Comparison of ENCODE assay signal across 8 cellular contexts in the genomic region with DNA sequence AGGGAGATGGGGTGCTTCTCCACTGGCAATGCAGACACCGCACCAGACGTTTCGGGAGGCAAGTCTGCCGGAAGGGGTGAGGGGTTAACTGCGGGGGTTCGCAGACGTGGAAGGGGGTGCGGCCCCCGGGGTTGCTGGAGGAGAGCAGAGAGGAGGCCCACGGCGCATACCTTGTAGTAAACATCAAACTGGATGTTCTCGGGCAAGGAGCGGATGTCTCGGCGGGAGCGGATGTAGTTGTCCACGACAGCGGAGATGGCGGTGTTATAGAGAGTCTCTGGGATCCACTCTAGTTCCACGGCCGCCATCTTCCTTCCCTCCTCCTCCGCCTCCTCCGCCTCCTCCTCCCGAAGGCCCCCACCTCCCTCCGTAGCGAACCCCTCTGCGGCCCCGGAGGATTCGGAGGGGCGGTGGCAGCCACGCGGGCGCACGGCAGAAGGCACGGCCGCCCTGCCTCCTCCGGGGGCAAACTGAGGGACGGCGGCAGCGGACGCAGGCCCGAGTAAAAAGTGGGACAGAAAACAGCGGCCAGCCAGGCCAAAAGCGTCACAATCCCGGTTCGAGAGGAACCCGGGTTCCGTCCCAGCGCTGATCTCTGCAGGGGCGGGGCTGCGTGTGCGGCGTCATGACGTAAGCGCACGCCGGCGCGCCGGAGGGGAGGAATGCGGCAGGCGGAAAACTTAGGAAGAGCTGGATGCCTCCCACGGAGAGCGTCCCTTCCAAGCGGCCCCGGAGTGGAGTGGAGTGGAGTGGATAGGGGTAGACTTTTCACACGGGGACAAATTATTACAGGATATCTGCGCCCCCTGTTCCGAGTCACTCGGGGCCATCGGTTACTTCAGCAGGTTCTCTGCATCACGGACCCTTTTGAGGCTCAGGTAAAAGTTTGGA. TPM values are rescaled to one million over a fixed set of nuclear protein-coding genes. Genes with fewer than 3 reads are reported as not detected.
DNase-seq lines count a peak whose midpoint lies in the region; TF ChIP-seq lines count a peak whose summit lies in the region.

Gene APPBP2, minus strand, starts transcription at position 619 of the 891 bp plus-strand sequence. Its CDS starts 311 bp downstream, at position 308.

- H3K4me1 ChIP-seq in stomach = peaks cover 29 to 54% (median 40%) of the 10 kb centered on the region in 4 donors

- no peaks in the 10 kb centered on the region for H3K36me3 ChIP-seq in neural cell (ENCODE audit: insufficient read depth, low read length)
- H3K36me3 ChIP-seq in stomach = no peaks in the 10 kb centered on the region

- TF ChIP-seq POLR2A in stomach (IDR thresholded peaks at IDR 0.05) = peak in 2 of 4 donors; percentile 13 to 49

- peak within 1 kb of the TSS; percentile 98 for H3K27ac ChIP-seq in neural cell (ENCODE audit: low read length)
- H3K27ac ChIP-seq in stomach = peak within 1 kb of the TSS; percentile 97 to 100 (median 99)

- TF ChIP-seq RAD21 in neural cell (conservative IDR thresholded peaks at IDR 0.05) = peak; percentile 41

- H3K9ac ChIP-seq in neural cell (ENCODE audit: low read length) = peak within 1 kb of the TSS; percentile 95

- H3K9me3 ChIP-seq in neural cell (ENCODE audit: low read length) = no peaks in the 10 kb centered on the region
- no peaks in the 10 kb centered on the region for H3K9me3 ChIP-seq in stomach

- H3K9me2 ChIP-seq in neural cell (ENCODE audit: insufficient read depth, low read length) = no peaks in the 10 kb centered on the region

- TF ChIP-seq EP300 in neural cell (conservative IDR thresholded peaks at IDR 0.05; ENCODE audit: poor library complexity, severe bottlenecking) (peak; percentile 74), stomach (IDR thresholded peaks at IDR 0.05) (no peak)

- WGBS in stomach, 5 donors = 0 to 1% (median 0%) methylated on average over 59 to 72 of the region's 72 CpGs

- H3K4me3 ChIP-seq in LNCaP clone FGC (ENCODE audit: low read depth, low read length) (peak within 1 kb of the TSS; percentile 84), neural cell (ENCODE audit: low read length) (peak within 1 kb of the TSS; percentile 94), stomach (peak within 1 kb of the TSS; percentile 81 to 97 (median 94))

- peak within 1 kb of the TSS; percentile 95 for H2AFZ ChIP-seq in neural cell (ENCODE audit: low read depth, low read length)

- H3K79me2 ChIP-seq in neural cell (replicated peaks; ENCODE audit: insufficient read depth, low read length) = peaks cover 54% of the 10 kb centered on the region

- H3K4me2 ChIP-seq in neural cell (ENCODE audit: low read length) = peak within 1 kb of the TSS; percentile 84

- intact Hi-C loops in stomach (cut with DNase I; ENCODE audit: low total_unique reads) = no loop called here

- H4K20me1 ChIP-seq in neural cell (ENCODE audit: insufficient read depth) = no peaks in the 10 kb centered on the region

- DNase-seq in Daoy (ENCODE audit: low read depth) (peak; percentile 90), GOT3 (lab: John Stamatoyannopoulos, UW) (peak; percentile 44), LNCaP clone FGC (ENCODE audit: low read depth) (peak; percentile 56), SHP77 (lab: John Stamatoyannopoulos, UW) (peak; percentile 57 to 72), activated gamma-delta T cell (lab: John Stamatoyannopoulos, UW) (peak; percentile 59), fibroblast of the conjunctiva (ENCODE audit: low read depth) (peak; percentile 57), stomach (peak; percentile 89)

- no peaks in the 10 kb centered on the region for H3K27me3 ChIP-seq in neural cell (ENCODE audit: insufficient read depth, low read depth, low read length)
- no peaks in the 10 kb centered on the region for H3K27me3 ChIP-seq in stomach

- no peaks in the 10 kb centered on the region for H3F3A ChIP-seq in neural cell (ENCODE audit: insufficient read depth, low read length, poor library complexity, severe bottlenecking)

- no peak for TF ChIP-seq CTCF in LNCaP clone FGC (IDR thresholded peaks at IDR 0.05; ENCODE audit: control insufficient read depth, extremely low read depth, insufficient read depth)
- TF ChIP-seq CTCF in neural cell (IDR thresholded peaks at IDR 0.05; ENCODE audit: poor library complexity, severe bottlenecking) = no peak
- TF ChIP-seq CTCF in stomach (IDR thresholded peaks at IDR 0.05) = no peak

TF ChIP-seq in neural cell, 6 proteins besides CTCF, POLR2A, EP300 and RAD21:
- TF ChIP-seq POLR2AphosphoS5 (IDR thresholded peaks at IDR 0.05) = peak; percentile 93
- no peak for TF ChIP-seq SMC3 (conservative IDR thresholded peaks at IDR 0.05; ENCODE audit: poor library complexity)
- peak; percentile 65 for TF ChIP-seq REST (IDR thresholded peaks at IDR 0.05; ENCODE audit: borderline replicate concordance)
- TF ChIP-seq TAF1 (IDR thresholded peaks at IDR 0.05; ENCODE audit: low read depth) = peak; percentile 89
- TF ChIP-seq MXI1 (conservative IDR thresholded peaks at IDR 0.05; ENCODE audit: poor library complexity, severe bottlenecking) = peak; percentile 87
- TF ChIP-seq EZH2 (IDR thresholded peaks at IDR 0.05; ENCODE audit: borderline replicate concordance, insufficient read depth, low read length, poor library complexity, severe bottlenecking) = no peak

RNA-seq across cellular contexts. Expression of gene APPBP2, which starts in this region (rescaled TPM):
- 15.1 and 15.2 TPM in 2 replicates for total RNA-seq in Daoy (2014; rRNA removed; shearing (Covaris generic))
- polyA plus RNA-seq in neural cell (36.0 and 40.4 TPM in 2 replicates), stomach (1 to 10 TPM; 4.8 to 7.5 (median 6.2) TPM)
- polyA minus RNA-seq in neural cell = 84.0 and 89.7 TPM in 2 replicates
- total RNA-seq in stomach = 10 to 100 TPM; 14.8 to 55.8 (median 26.4) TPM

Comparison
In these comparisons a context has a peak if more than half of its experiments do, and no peak if none do; other contexts are left out.
1. Peak in every context shown above with its lines: DNase-seq, H3K4me3 ChIP-seq and H3K27ac ChIP-seq.